9 cellular contexts compared by ENCODE assay signal in the genomic region with DNA sequence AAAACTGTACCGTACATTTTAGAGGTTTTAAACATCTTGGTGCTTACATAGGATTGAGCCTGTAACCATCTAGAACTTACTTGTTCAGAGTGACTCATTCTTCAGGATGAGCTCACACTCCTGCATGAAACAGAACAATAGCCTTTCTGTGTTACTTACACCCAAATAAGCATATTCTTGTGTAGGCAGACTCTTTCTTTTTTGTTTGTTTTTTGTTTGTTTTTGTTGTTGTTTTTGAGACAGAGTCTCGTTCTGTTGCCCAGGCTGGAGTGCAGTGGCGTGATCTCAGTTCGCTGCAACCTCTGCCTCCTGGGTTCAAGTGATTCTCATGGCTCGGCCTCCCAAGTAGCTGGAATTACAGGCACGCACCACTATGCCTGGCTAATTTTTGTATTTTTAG. TPM values are rescaled to one million over a fixed set of nuclear protein-coding genes. Genes with fewer than 3 reads are reported as not detected.
A peak's percentile ranks its signal among the peaks of the same experiment; 100 is the strongest.
DNase-seq lines count a peak whose midpoint lies in the region; ATAC-seq and TF ChIP-seq lines count a peak whose summit lies in the region.
"Had no signal": no experiment of that assay in that cellular context is flagged by ENCODE, and none has a peak within 500 bp of the region (broad histone marks: within the 10 kb centered on the region; RNA-seq: fewer than 3 reads in every experiment).

No MANE protein-coding gene starts in this region.

- H3K27me3 ChIP-seq in tibial nerve: no peaks in the 10 kb centered on the region

- peak overlapping the region; percentile 69 to 96 (median 88) for H3K27ac ChIP-seq in tibial nerve

- DNase-seq in activated naive CD4-positive, alpha-beta T cell treated with anti-CD3 and anti-CD28 coated beads, Interleukin-2, amount 50 U/mL, for 72 hours (ENCODE audit: low spot score in 2 of 2): no peak
- no peak for DNase-seq in activated naive CD4-positive, alpha-beta T cell treated with Interleukin-2 at 50 U/mL for 16 hours
- DNase-seq in activated T-helper 2 cell treated with anti-CD3 and anti-CD28 coated beads, Interferon-gamma antibody, Interleukin-2, Interleukin-4, amounts not matched to agents 10 μg/mL and 5 μg/mL and 100 μg/mL, durations not matched to agents 14 hours and 24 hours and 36 hours (ENCODE audit: low spot score): no peak
- DNase-seq in foreskin melanocyte: peak; percentile 87
- DNase-seq in tibial nerve (ENCODE audit: low spot score in 2 of 2): no peak
- DNase-seq in stimulated activated CD4-positive, alpha-beta T cell treated with anti-CD3 and anti-CD28 coated beads, Interleukin-4, amount 100 ng/mL, for 1 hour: no peak
- DNase-seq: NCI-H510A had no signal

- peak; percentile 80 to 86 for TF ChIP-seq EP300 in tibial nerve (IDR thresholded peaks at IDR 0.05)

- TF ChIP-seq CTCF in tibial nerve (IDR thresholded peaks at IDR 0.05): no peak

- intact Hi-C loops in activated T-helper 2 cell treated with anti-CD3 and anti-CD28 coated beads, Interferon-gamma antibody, Interleukin-2, Interleukin-4, amounts not matched to agents 10 μg/mL and 5 μg/mL and 100 μg/mL, durations not matched to agents 14 hours and 24 hours and 36 hours (cut with micrococcal nuclease): no loop called here

- peak; percentile 68 to 71 for ATAC-seq in activated naive CD4-positive, alpha-beta T cell treated with anti-CD3 and anti-CD28 coated beads, Interleukin-2, amount 50 U/mL, for 72 hours
- no peak for ATAC-seq in HG03432 (IDR thresholded peaks at IDR 0.05; ENCODE audit: unreplicated experiment)
- ATAC-seq in GM21619 (IDR thresholded peaks at IDR 0.05; ENCODE audit: unreplicated experiment): no peak

- peaks cover 69% of the 10 kb centered on the region for H3K4me1 Mint-ChIP-seq in activated T-helper 2 cell treated with anti-CD3 and anti-CD28 coated beads, Interferon-gamma antibody, Interleukin-2, Interleukin-4, amounts not matched to agents 10 μg/mL and 5 μg/mL and 100 μg/mL, durations not matched to agents 14 hours and 24 hours and 36 hours (ENCODE audit: low read depth)

- peak overlapping the region in 1 of 2 donors; percentile 76 for H3K27ac Mint-ChIP-seq in activated naive CD4-positive, alpha-beta T cell treated with anti-CD3 and anti-CD28 coated beads, Interleukin-2, amount 50 U/mL, for 72 hours
- H3K27ac Mint-ChIP-seq in activated T-helper 2 cell treated with anti-CD3 and anti-CD28 coated beads, Interferon-gamma antibody, Interleukin-2, Interleukin-4, amounts not matched to agents 10 μg/mL and 5 μg/mL and 100 μg/mL, durations not matched to agents 14 hours and 24 hours and 36 hours: peak overlapping the region; percentile 55

- H3K27me3 Mint-ChIP-seq in activated T-helper 2 cell treated with anti-CD3 and anti-CD28 coated beads, Interferon-gamma antibody, Interleukin-2, Interleukin-4, amounts not matched to agents 10 μg/mL and 5 μg/mL and 100 μg/mL, durations not matched to agents 14 hours and 24 hours and 36 hours (ENCODE audit: low read depth): no peaks in the 10 kb centered on the region

- H3K36me3 ChIP-seq in tibial nerve: no peaks in the 10 kb centered on the region

- peaks cover 2 to 17% of the 10 kb centered on the region in 2 donors for H3K36me3 Mint-ChIP-seq in activated naive CD4-positive, alpha-beta T cell treated with anti-CD3 and anti-CD28 coated beads, Interleukin-2, amount 50 U/mL, for 72 hours
- H3K36me3 Mint-ChIP-seq in activated T-helper 2 cell treated with anti-CD3 and anti-CD28 coated beads, Interferon-gamma antibody, Interleukin-2, Interleukin-4, amounts not matched to agents 10 μg/mL and 5 μg/mL and 100 μg/mL, durations not matched to agents 14 hours and 24 hours and 36 hours (ENCODE audit: low read depth): peaks cover 2% of the 10 kb centered on the region

- H3K9me3 Mint-ChIP-seq in activated naive CD4-positive, alpha-beta T cell treated with anti-CD3 and anti-CD28 coated beads, Interleukin-2, amount 50 U/mL, for 72 hours: peaks cover 9 to 13% of the 10 kb centered on the region in 2 donors
- H3K9me3 Mint-ChIP-seq in activated T-helper 2 cell treated with anti-CD3 and anti-CD28 coated beads, Interferon-gamma antibody, Interleukin-2, Interleukin-4, amounts not matched to agents 10 μg/mL and 5 μg/mL and 100 μg/mL, durations not matched to agents 14 hours and 24 hours and 36 hours: no peaks in the 10 kb centered on the region

- TF ChIP-seq POLR2A in tibial nerve (IDR thresholded peaks at IDR 0.05): no peak

- H3K9me3 ChIP-seq in tibial nerve: peaks cover 0 to 7% (median 0%) of the 10 kb centered on the region in 4 donors

- no peak overlapping the region for H3K4me3 Mint-ChIP-seq in activated T-helper 2 cell treated with anti-CD3 and anti-CD28 coated beads, Interferon-gamma antibody, Interleukin-2, Interleukin-4, amounts not matched to agents 10 μg/mL and 5 μg/mL and 100 μg/mL, durations not matched to agents 14 hours and 24 hours and 36 hours (ENCODE audit: low read depth)

- peaks cover 0 to 38% (median 10%) of the 10 kb centered on the region in 4 donors for H3K4me1 ChIP-seq in tibial nerve

- no peak overlapping the region for H3K4me3 ChIP-seq in tibial nerve

- WGBS in tibial nerve, 2 donors: 51 to 52% methylated on average over 6 of the region's 6 CpGs

RNA-seq across cellular contexts. Expression of a gene that starts 3.8 kb away (rescaled TPM):
- total RNA-seq in activated naive CD4-positive, alpha-beta T cell treated with anti-CD3 and anti-CD28 coated beads, Interleukin-2, amount 50 U/mL, for 72 hours: 1 to 10 TPM in 1 of 2 donors, under 1 TPM in 1; 0.66 to 1.7 TPM
- 0.37 and 0.41 TPM in 2 replicates for total RNA-seq in activated T-helper 2 cell treated with anti-CD3 and anti-CD28 coated beads, Interferon-gamma antibody, Interleukin-2, Interleukin-4, amounts not matched to agents 10 μg/mL and 5 μg/mL and 100 μg/mL, durations not matched to agents 14 hours and 24 hours and 36 hours
- total RNA-seq in tibial nerve: not detected

Comparison
In these comparisons a context has a peak if more than half of its experiments do, and no peak if none do; other contexts are left out.
1. ATAC-seq: peak in activated naive CD4-positive, alpha-beta T cell treated with anti-CD3 and anti-CD28 coated beads, Interleukin-2, amount 50 U/mL, for 72 hours (2 of 2); none in HG03432 (single experiment) and GM21619 (single experiment).